ENCODE assay signal across 2 cellular contexts in the genomic region with DNA sequence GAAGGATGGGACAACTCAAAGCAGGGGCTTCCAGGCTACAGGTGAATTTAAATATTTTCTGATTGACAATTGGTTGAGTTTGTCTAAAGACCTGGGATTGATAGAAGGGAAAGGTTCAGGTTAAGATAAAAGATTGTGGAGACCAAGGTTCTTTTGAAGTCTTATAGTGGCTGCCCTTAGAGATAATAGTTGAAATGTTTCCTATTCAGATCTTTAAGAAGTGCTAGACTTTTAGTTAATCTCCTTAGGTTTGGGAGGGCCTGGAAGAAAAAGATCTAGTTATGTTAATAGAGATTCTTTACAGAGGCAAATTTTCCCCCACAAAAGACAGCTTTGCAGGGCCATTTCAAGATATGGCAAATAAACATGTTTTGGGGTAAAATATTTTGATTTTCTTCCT. TPM values are rescaled to one million over a fixed set of nuclear protein-coding genes. Genes with fewer than 3 reads are reported as not detected.
"Had no signal": no experiment of that assay in that cellular context is flagged by ENCODE, and none has a peak within 500 bp of the region (broad histone marks: within the 10 kb centered on the region; RNA-seq: fewer than 3 reads in every experiment).

No MANE protein-coding gene starts in this region.

RNA-seq across cellular contexts. Expression of a gene that starts 28.2 kb away (rescaled TPM):
- total RNA-seq: natural killer cell treated with Interleukin-12 subunit alpha and Interleukin-12 subunit beta and Interleukin-15 and Interleukin-18, amount 100 ng/mL, for 72 hours had no signal
- polyA plus RNA-seq: neural cell had no signal
